Comparison of ENCODE assay signal across 18 cellular contexts in the genomic region with DNA sequence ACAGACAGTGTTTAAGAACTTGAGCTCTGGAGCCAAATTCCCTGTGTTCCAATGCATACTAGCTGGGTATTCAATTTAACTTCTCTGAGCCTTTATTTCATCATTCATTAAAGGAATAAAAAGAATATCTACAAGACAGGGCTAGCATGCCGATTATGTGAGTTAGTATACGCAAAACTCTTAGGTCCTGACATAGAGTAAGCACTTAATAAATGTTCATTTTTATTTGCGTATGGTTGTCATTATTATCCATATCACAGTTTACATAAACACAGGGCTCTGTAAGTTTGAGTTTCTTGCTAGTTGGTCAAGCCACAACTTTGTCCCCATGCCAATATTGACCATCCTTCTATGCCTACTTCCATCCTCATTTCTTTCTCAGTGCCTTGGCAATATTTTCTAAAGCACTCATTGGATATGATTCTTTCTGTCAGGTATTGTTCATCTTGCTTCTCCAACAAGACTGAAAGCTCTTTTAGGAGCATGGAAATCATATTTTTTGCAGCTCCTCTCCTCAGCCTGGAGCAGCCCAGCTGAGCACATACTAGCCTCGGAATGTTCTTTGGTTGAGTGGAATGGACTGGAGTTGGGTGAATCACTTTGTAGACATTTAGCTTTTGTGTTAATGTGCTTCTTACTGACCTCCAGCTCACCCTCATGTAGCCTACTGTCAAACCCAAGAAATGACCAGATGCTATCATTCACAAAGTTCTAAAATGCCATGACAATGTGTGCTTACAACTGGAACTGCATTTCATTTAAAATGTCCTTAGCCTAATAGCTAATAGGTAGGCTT.
DNase-seq lines count a peak whose midpoint lies in the region; ATAC-seq, FAIRE-seq and TF ChIP-seq lines count a peak whose summit lies in the region.
"Had no signal": no experiment of that assay in that cellular context is flagged by ENCODE, and none has a peak within 500 bp of the region (broad histone marks: within the 10 kb centered on the region; RNA-seq: fewer than 3 reads in every experiment).

No MANE protein-coding gene starts in this region.

- H3K9me3 Mint-ChIP-seq in stimulated activated memory B cell treated with anti-CD40 and anti-IgM and Interleukin-4, amounts not matched to agents 10 μg/mL and 1 μg/mL and 100 μg/mL, for 72 hours = no peaks in the 10 kb centered on the region

- no peaks in the 10 kb centered on the region for H3K79me1 ChIP-seq in mesenchymal stem cell (replicated peaks; ENCODE audit: low read length, poor library complexity, severe bottlenecking)

- H3K27me3 Mint-ChIP-seq in stimulated activated memory B cell treated with anti-CD40 and anti-IgM and Interleukin-4, amounts not matched to agents 10 μg/mL and 1 μg/mL and 100 μg/mL, for 72 hours = no peaks in the 10 kb centered on the region
- H3K27me3 Mint-ChIP-seq: brain had no signal

- H3K4me2 ChIP-seq in endothelial cell of umbilical vein (ENCODE audit: insufficient read depth, low read length) = no peak overlapping the region
- H3K4me2 ChIP-seq in mesenchymal stem cell (ENCODE audit: low read length, poor library complexity, severe bottlenecking) = no peak overlapping the region

- H4K8ac ChIP-seq in mesenchymal stem cell (ENCODE audit: low read length) = no peak overlapping the region

- no peak overlapping the region for H3K4ac ChIP-seq in mesenchymal stem cell (ENCODE audit: low read depth in 1 of 2, low read length in 2 of 2)

- no peaks in the 10 kb centered on the region for H3K36me3 Mint-ChIP-seq in stimulated activated memory B cell treated with anti-CD40 and anti-IgM and Interleukin-4, amounts not matched to agents 10 μg/mL and 1 μg/mL and 100 μg/mL, for 72 hours
- H3K36me3 Mint-ChIP-seq: brain had no signal

- POLR2A ChIA-PET in BJ (lab: Charles Lee) = interaction anchor here (0.5 to 1.3 kb wide), 3 partner anchors 102 to 276 kb away, joined by 3 to 5 read pairs (median 5); no protein-coding TSS in a partner anchor
- POLR2A ChIA-PET in endothelial cell of umbilical vein (lab: Charles Lee) = no interaction called here

- H2BK120ac ChIP-seq in mesenchymal stem cell (ENCODE audit: low read depth, low read length) = no peak overlapping the region

- peak; percentile 18 for FAIRE-seq in endothelial cell of umbilical vein (lab: Jason Lieb, UNC)

- no peak overlapping the region for H3K18ac ChIP-seq in mesenchymal stem cell (ENCODE audit: low read depth in 1 of 2, low read length in 2 of 2)

- H3K9me1 ChIP-seq in endothelial cell of umbilical vein (replicated peaks; ENCODE audit: control insufficient read depth, extremely low read depth, insufficient read depth, low read length) = no peaks in the 10 kb centered on the region

- CTCF ChIA-PET in BJ (lab: Yijun Ruan, JAX) = interaction anchor here (1.3 to 3.1 kb wide), 2 partner anchors 15 to 159 kb away, joined by 4 to 13 read pairs; no protein-coding TSS in a partner anchor
- CTCF ChIA-PET in endothelial cell of umbilical vein (lab: Charles Lee) = no interaction called here

- no peak overlapping the region for H3K9ac ChIP-seq in endothelial cell of umbilical vein (replicated peaks; ENCODE audit: extremely low read depth, insufficient read depth, low read length)
- H3K9ac ChIP-seq in mesenchymal stem cell (ENCODE audit: low read length) = no peak overlapping the region

- H3K9me3 ChIP-seq in endothelial cell of umbilical vein (replicated peaks; ENCODE audit: control insufficient read depth, insufficient read depth, low read length) (no peaks in the 10 kb centered on the region), mesenchymal stem cell (ENCODE audit: control insufficient read depth, low read length) (no peaks in the 10 kb centered on the region)
- H3K9me3 ChIP-seq: SJCRH30 had no signal

- H3K27ac ChIP-seq in endothelial cell of umbilical vein (ENCODE audit: insufficient read depth, low read depth, low read length) (no peak overlapping the region), mesenchymal stem cell (ENCODE audit: low read length, poor library complexity, severe bottlenecking) (peak overlapping the region; percentile 19)
- H3K27ac ChIP-seq: SJCRH30 had no signal

- H3K4me1 ChIP-seq in endothelial cell of umbilical vein (ENCODE audit: control insufficient read depth, extremely low read depth, insufficient read depth, low read length) (no peaks in the 10 kb centered on the region), mesenchymal stem cell (ENCODE audit: control insufficient read depth, insufficient read depth, low read depth, low read length) (peaks cover 7% of the 10 kb centered on the region)

- peak; percentile 78 for DNase-seq in BJ (ENCODE audit: low read depth)
- peak; percentile 80 for DNase-seq in M059J (ENCODE audit: low read depth)
- no peak for DNase-seq in endothelial cell of umbilical vein (ENCODE audit: low read depth, low spot score)
- DNase-seq in mesenchymal stem cell = peak; percentile 89
- DNase-seq in stimulated activated CD4-positive, alpha-beta T cell treated with anti-CD3 and anti-CD28 coated beads, Interleukin-2, amount 100 ng/mL, for 24 hours = no peak
- DNase-seq: activated CD4-positive, alpha-beta T cell treated with anti-CD3 and anti-CD28 coated beads for 36 hours; activated CD8-positive, alpha-beta memory T cell treated with anti-CD3 and anti-CD28 coated beads, Interleukin-2, amount 50 U/mL, for 48 hours; activated naive CD4-positive, alpha-beta T cell; effector memory CD4-positive, alpha-beta T cell; GF-D8; mesendoderm; MM.1S; NCI-H1930 had no signal

- no peak overlapping the region for H2AFZ ChIP-seq in endothelial cell of umbilical vein (ENCODE audit: low read depth, low read length)
- H2AFZ ChIP-seq in mesenchymal stem cell (ENCODE audit: low read depth, low read length) = no peak overlapping the region

- H2BK5ac ChIP-seq in mesenchymal stem cell (ENCODE audit: low read depth, low read length, poor library complexity, severe bottlenecking) = no peak overlapping the region

- BruUV-seq in endothelial cell of umbilical vein (replicated peaks; lab: Mats Ljungman, UMichigan) = no TSS peak

- no peak for TF ChIP-seq CTCF in BJ (IDR thresholded peaks at IDR 0.05; ENCODE audit: insufficient read depth, low read depth, low read length)
- TF ChIP-seq CTCF in endothelial cell of umbilical vein (IDR thresholded peaks at IDR 0.05; ENCODE audit: extremely low read depth in 1 of 2, insufficient read depth in 1 of 2, low read depth in 1 of 2, low read length in 2 of 2) = no peak

- no peaks in the 10 kb centered on the region for H3K79me2 ChIP-seq in endothelial cell of umbilical vein (ENCODE audit: control insufficient read depth, insufficient read depth, low read length)

- no peak overlapping the region for H3K4me3 Mint-ChIP-seq in stimulated activated memory B cell treated with anti-CD40 and anti-IgM and Interleukin-4, amounts not matched to agents 10 μg/mL and 1 μg/mL and 100 μg/mL, for 72 hours
- H3K4me3 Mint-ChIP-seq: activated CD4-positive, alpha-beta T cell treated with anti-CD3 and anti-CD28 coated beads for 36 hours; brain had no signal

- H3K4me3 ChIP-seq in BJ (ENCODE audit: low read depth, low read length) (no peak overlapping the region), endothelial cell of umbilical vein (replicated peaks in 1 of 3; ENCODE audit: insufficient read depth in 1 of 3, low read depth in 1 of 3, low read length in 3 of 3) (no peak overlapping the region), mesenchymal stem cell (ENCODE audit: insufficient read depth in 1 of 2, low read depth in 1 of 2, low read length in 2 of 2) (no peak overlapping the region)
- H3K4me3 ChIP-seq: SJCRH30 had no signal

- dilution Hi-C loops in endothelial cell of umbilical vein (cut with MboI; ENCODE audit: extremely low pct_ligation_motif_present, low sequenced_read_pairs) = no loop called here

- H3K27me3 ChIP-seq in BJ (ENCODE audit: control insufficient read depth, insufficient read depth, low read length) = no peaks in the 10 kb centered on the region
- no peaks in the 10 kb centered on the region for H3K27me3 ChIP-seq in endothelial cell of umbilical vein (ENCODE audit: control insufficient read depth in 2 of 2, insufficient read depth in 2 of 2, low read length in 2 of 2)
- H3K27me3 ChIP-seq in mesenchymal stem cell (ENCODE audit: control insufficient read depth in 1 of 2, insufficient read depth in 1 of 2, low read length in 2 of 2) = peaks cover 0 to 3% of the 10 kb centered on the region in 2 experiments
- H3K27me3 ChIP-seq: SJCRH30 had no signal

- H3K36me3 ChIP-seq in BJ (ENCODE audit: control insufficient read depth, insufficient read depth, low read length) (no peaks in the 10 kb centered on the region), endothelial cell of umbilical vein (ENCODE audit: control insufficient read depth in 2 of 2, extremely low read depth in 1 of 2, insufficient read depth in 2 of 2, low read length in 2 of 2) (no peaks in the 10 kb centered on the region), mesenchymal stem cell (ENCODE audit: control insufficient read depth in 1 of 2, insufficient read depth in 2 of 2, low read depth in 1 of 2, low read length in 2 of 2) (no peaks in the 10 kb centered on the region)
- H3K36me3 ChIP-seq: SJCRH30 had no signal

- H3K14ac ChIP-seq in mesenchymal stem cell (ENCODE audit: low read length in 2 of 2) = no peak overlapping the region

- H4K20me1 ChIP-seq in endothelial cell of umbilical vein (replicated peaks; ENCODE audit: control insufficient read depth, extremely low read depth, insufficient read depth, low read length) = no peaks in the 10 kb centered on the region

- H4K91ac ChIP-seq in mesenchymal stem cell (ENCODE audit: low read length) = no peak overlapping the region

- WGBS in mesenchymal stem cell = 14% methylated on average over 1 of the region's 4 CpGs

- ATAC-seq in GM18870 (IDR thresholded peaks at IDR 0.05; ENCODE audit: unreplicated experiment) = no peak
- ATAC-seq in HG03571 (IDR thresholded peaks at IDR 0.05; ENCODE audit: unreplicated experiment) = no peak
- ATAC-seq in stimulated activated memory B cell treated with anti-CD40 and anti-IgM and Interleukin-4, amounts not matched to agents 10 μg/mL and 1 μg/mL and 100 μg/mL, for 72 hours = no peak
- ATAC-seq: activated CD4-positive, alpha-beta T cell treated with anti-CD3 and anti-CD28 coated beads for 36 hours had no signal

- no peaks in the 10 kb centered on the region for H3K4me1 Mint-ChIP-seq in stimulated activated memory B cell treated with anti-CD40 and anti-IgM and Interleukin-4, amounts not matched to agents 10 μg/mL and 1 μg/mL and 100 μg/mL, for 72 hours
- H3K4me1 Mint-ChIP-seq: activated CD4-positive, alpha-beta T cell treated with anti-CD3 and anti-CD28 coated beads for 36 hours had no signal

- H3K23ac ChIP-seq in mesenchymal stem cell (ENCODE audit: low read length in 2 of 2) = no peak overlapping the region

- H3K27ac Mint-ChIP-seq in stimulated activated memory B cell treated with anti-CD40 and anti-IgM and Interleukin-4, amounts not matched to agents 10 μg/mL and 1 μg/mL and 100 μg/mL, for 72 hours = no peak overlapping the region
- H3K27ac Mint-ChIP-seq: activated CD4-positive, alpha-beta T cell treated with anti-CD3 and anti-CD28 coated beads for 36 hours had no signal

- intact Hi-C loops in endothelial cell of umbilical vein (cut with micrococcal nuclease) = no loop called here

- H2BK15ac ChIP-seq in mesenchymal stem cell (ENCODE audit: low read depth, poor library complexity, severe bottlenecking) = no peak overlapping the region

- H2AK5ac ChIP-seq in mesenchymal stem cell (ENCODE audit: low read length, severe bottlenecking) = no peak overlapping the region

- no peak overlapping the region for H2BK12ac ChIP-seq in mesenchymal stem cell (ENCODE audit: low read length in 2 of 2)

- no peak for TF ChIP-seq POLR2A in endothelial cell of umbilical vein (IDR thresholded peaks at IDR 0.05; ENCODE audit: low read depth, low read length)

Comparison
In these comparisons a context has a peak if more than half of its experiments do, and no peak if none do; other contexts are left out.
1. DNase-seq: peak in BJ (single experiment), M059J (single experiment) and mesenchymal stem cell (single experiment); none in endothelial cell of umbilical vein (single experiment) and stimulated activated CD4-positive, alpha-beta T cell treated with anti-CD3 and anti-CD28 coated beads, Interleukin-2, amount 100 ng/mL, for 24 hours (0 of 2).